8 cellular contexts compared by ENCODE assay signal in the genomic region with DNA sequence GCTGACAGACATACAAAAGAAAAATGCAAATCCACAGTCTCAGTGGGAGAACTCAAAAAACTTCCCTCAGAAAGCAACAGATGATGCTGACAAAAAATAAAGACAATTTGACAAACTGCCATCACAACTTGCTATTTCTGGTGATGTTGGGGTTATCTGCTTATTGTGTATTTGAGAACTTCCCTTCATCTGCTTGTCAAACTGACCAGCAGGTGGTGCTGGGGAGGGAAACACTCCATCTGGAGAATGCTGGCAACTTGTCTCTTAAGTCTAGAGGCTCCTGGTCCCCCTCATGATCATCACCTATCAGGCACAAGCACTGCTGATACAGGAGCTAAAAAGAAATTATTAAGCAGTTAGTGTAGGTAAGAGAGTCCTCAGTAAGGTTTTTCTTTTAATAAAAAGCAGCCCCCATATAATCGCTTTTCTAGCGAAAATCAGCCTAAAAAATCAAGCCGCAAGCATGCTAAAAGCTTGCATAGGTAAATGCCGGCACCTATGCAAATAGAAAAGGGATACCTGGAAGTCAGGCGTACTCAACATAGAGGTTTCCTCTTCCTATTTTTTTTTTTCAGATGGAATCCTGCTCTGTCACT. TPM values are rescaled to one million over a fixed set of nuclear protein-coding genes. Genes with fewer than 3 reads are reported as not detected.
A peak's percentile ranks its signal among the peaks of the same experiment; 100 is the strongest.
DNase-seq lines count a peak whose midpoint lies in the region; ATAC-seq and TF ChIP-seq lines count a peak whose summit lies in the region.

No MANE protein-coding gene starts in this region.

- peak overlapping the region in 1 of 4 donors; percentile 21 for H3K27ac ChIP-seq in Peyer's patch
- H3K27ac ChIP-seq in sigmoid colon: no peak overlapping the region

- H3K4me3 Mint-ChIP-seq in activated T-helper 17 cell treated with anti-CD3 and anti-CD28 coated beads, Interleukin-2, amount 50 U/mL, for 72 hours: no peak overlapping the region

- no peaks in the 10 kb centered on the region for H3K27me3 ChIP-seq in Peyer's patch
- peaks cover 0 to 37% (median 8%) of the 10 kb centered on the region in 3 donors for H3K27me3 ChIP-seq in sigmoid colon

- TF ChIP-seq POLR2A in Peyer's patch (IDR thresholded peaks at IDR 0.05) (no peak), sigmoid colon (IDR thresholded peaks at IDR 0.05) (no peak)

- H3K4me1 Mint-ChIP-seq in activated T-helper 17 cell treated with anti-CD3 and anti-CD28 coated beads, Interleukin-2, amount 50 U/mL, for 72 hours: no peaks in the 10 kb centered on the region

- no peaks in the 10 kb centered on the region for H3K9me3 Mint-ChIP-seq in activated T-helper 17 cell treated with anti-CD3 and anti-CD28 coated beads, Interleukin-2, amount 50 U/mL, for 72 hours

- H3K27me3 Mint-ChIP-seq in activated T-helper 17 cell treated with anti-CD3 and anti-CD28 coated beads, Interleukin-2, amount 50 U/mL, for 72 hours: peaks cover 13% of the 10 kb centered on the region

- no peak for TF ChIP-seq EP300 in sigmoid colon (IDR thresholded peaks at IDR 0.05)

- DNase-seq in GDM1 (lab: John Stamatoyannopoulos, UW) (peak; percentile 24), Peyer's patch (peak; percentile 67 to 88 (median 69)), glomerular visceral epithelial cell (ENCODE audit: extremely low spot score) (peak; percentile 58), sigmoid colon (peak; percentile 72)

- no peak overlapping the region for H3K27ac Mint-ChIP-seq in activated T-helper 17 cell treated with anti-CD3 and anti-CD28 coated beads, Interleukin-2, amount 50 U/mL, for 72 hours

- ATAC-seq in HG02870 (IDR thresholded peaks at IDR 0.05; ENCODE audit: unreplicated experiment) (peak; percentile 31), HG03521 (IDR thresholded peaks at IDR 0.05; ENCODE audit: unreplicated experiment) (no peak), GM19397 (IDR thresholded peaks at IDR 0.05; ENCODE audit: unreplicated experiment) (no peak)
- peak; percentile 58 for ATAC-seq in activated T-helper 17 cell treated with anti-CD3 and anti-CD28 coated beads, Interleukin-2, amount 50 U/mL, for 72 hours (replicated peaks)

- TF ChIP-seq CTCF in Peyer's patch (IDR thresholded peaks at IDR 0.05) (peak; percentile 11 to 74 (median 66)), sigmoid colon (IDR thresholded peaks at IDR 0.05) (peak in 3 of 4 experiments; percentile 38 to 51 (median 45))

- intact Hi-C loops in sigmoid colon (cut with DNase I): loop anchor here (2.0 kb wide), 1 partner anchor 40 kb away; no protein-coding TSS in a partner anchor

- 92 to 94% methylated on average over 5 of the region's 5 CpGs for WGBS in sigmoid colon, 2 donors

- H3K36me3 ChIP-seq in Peyer's patch: no peaks in the 10 kb centered on the region
- no peaks in the 10 kb centered on the region for H3K36me3 ChIP-seq in sigmoid colon

- no peaks in the 10 kb centered on the region for H3K36me3 Mint-ChIP-seq in activated T-helper 17 cell treated with anti-CD3 and anti-CD28 coated beads, Interleukin-2, amount 50 U/mL, for 72 hours (ENCODE audit: low read depth)

- H3K4me3 ChIP-seq in Peyer's patch (no peak overlapping the region), sigmoid colon (no peak overlapping the region)

- H3K9me3 ChIP-seq in Peyer's patch (no peaks in the 10 kb centered on the region), sigmoid colon (no peaks in the 10 kb centered on the region)

- H3K4me1 ChIP-seq in Peyer's patch: peaks cover 0 to 4% (median 0%) of the 10 kb centered on the region in 4 donors
- H3K4me1 ChIP-seq in sigmoid colon: peaks cover 0 to 8% (median 3%) of the 10 kb centered on the region in 4 donors

RNA-seq across cellular contexts. Expression of a gene that starts 9.8 kb away (rescaled TPM):
- total RNA-seq in Peyer's patch (1 to 10 TPM; 1.8 to 6.0 (median 4.7) TPM), sigmoid colon (under 1 TPM in 2 of 4 donors, not detected in 2; 0.27 to 0.36 TPM)
- 10 to 100 TPM; 51.5 to 64.8 TPM for total RNA-seq in activated T-helper 17 cell treated with anti-CD3 and anti-CD28 coated beads, Interleukin-2, amount 50 U/mL, for 72 hours
- 1 to 10 TPM; 1.8 to 6.8 (median 2.1) TPM for polyA plus RNA-seq in sigmoid colon

RNA-seq across cellular contexts. Expression of a gene that starts 11.1 kb away (rescaled TPM):
- total RNA-seq in Peyer's patch: not detected
- not detected for total RNA-seq in activated T-helper 17 cell treated with anti-CD3 and anti-CD28 coated beads, Interleukin-2, amount 50 U/mL, for 72 hours
- not detected for total RNA-seq in sigmoid colon
- not detected for polyA plus RNA-seq in sigmoid colon

RNA-seq across cellular contexts. Expression of a gene that starts 45.4 kb away (rescaled TPM):
- total RNA-seq in Peyer's patch (10 to 100 TPM; 43.0 to 96.6 (median 68.5) TPM), sigmoid colon (10 to 100 TPM; 26.0 to 33.4 (median 29.0) TPM)
- total RNA-seq in activated T-helper 17 cell treated with anti-CD3 and anti-CD28 coated beads, Interleukin-2, amount 50 U/mL, for 72 hours: 10 to 100 TPM; 80.2 to 92.7 TPM
- 10 to 100 TPM in 1 of 3 donors, 1 to 10 TPM in 2; 6.6 to 22.1 (median 9.0) TPM for polyA plus RNA-seq in sigmoid colon

Comparison
In these comparisons a context has a peak if more than half of its experiments do, and no peak if none do; other contexts are left out.
1. ATAC-seq: peak in HG02870 (single experiment) and activated T-helper 17 cell treated with anti-CD3 and anti-CD28 coated beads, Interleukin-2, amount 50 U/mL, for 72 hours (single experiment); none in HG03521 (single experiment) and GM19397 (single experiment).
2. RNA of a gene that starts 9.8 kb away (total RNA-seq): 51.5 to 64.8 TPM in activated T-helper 17 cell treated with anti-CD3 and anti-CD28 coated beads, Interleukin-2, amount 50 U/mL, for 72 hours; 1.8 to 6.0 TPM in Peyer's patch and 0.27 to 0.36 TPM in sigmoid colon; every median in the first group is over 4 times any median in the second.
3. Peak in every context shown above with its lines, with median percentiles within 50 percentile points of each other: DNase-seq.